Comparison of ENCODE assay signal across 8 cellular contexts in genomic region chr10:95183132-95183450, GRCh38. TPM values are rescaled to one million over a fixed set of nuclear protein-coding genes. Genes with fewer than 3 reads are reported as not detected.
DNase-seq lines count a peak whose midpoint lies in the region; ATAC-seq, FAIRE-seq and TF ChIP-seq lines count a peak whose summit lies in the region.

No MANE protein-coding gene starts in this region.

- H3K27me3 Mint-ChIP-seq in T-helper 17 cell, result peaks cover 22% of the 10 kb centered on the region

- TF ChIP-seq CTCF in liver (IDR thresholded peaks at IDR 0.05; ENCODE audit: low read depth, low read length, missing input control) (no peak), HepG2 (CRISPR knock-in tag; IDR thresholded peaks at IDR 0.05) (no peak)

- no peak overlapping the region for H2AFZ ChIP-seq in HepG2 (ENCODE audit: low read length)

- no peak for TF ChIP-seq POLR2A in HepG2 (IDR thresholded peaks at IDR 0.05; ENCODE audit: insufficient read depth in 1 of 2, low read depth in 2 of 2, low read length in 2 of 2)

- no peak overlapping the region for H3K27ac Mint-ChIP-seq in T-helper 17 cell

- DNase-seq in HepG2 (ENCODE audit: low spot score) (no peak), T-helper 17 cell (no peak), iPS DF 6.9 (ENCODE audit: low read depth, low spot score) (no peak), NCI-H526 treated with DMSO at 0.1 percent for 48 hours (lab: John Stamatoyannopoulos, UW) (no peak)
- no peak for DNase-seq in activated CD4-positive, CD25-positive, alpha-beta regulatory T cell (lab: John Stamatoyannopoulos, UW)

- in situ Hi-C loops in HepG2 (cut with HindIII; ENCODE audit: extremely low pct_ligation_motif_present, low pct_unique_long_range_greater_than_20kb), result no loop called here

- peaks cover 3% of the 10 kb centered on the region for H3K4me1 Mint-ChIP-seq in T-helper 17 cell

- peak overlapping the region; percentile 60 for H3K4me3 Mint-ChIP-seq in T-helper 17 cell

- H3K36me3 Mint-ChIP-seq in T-helper 17 cell (ENCODE audit: low read depth), result no peaks in the 10 kb centered on the region

- no peak overlapping the region for H3K4me2 ChIP-seq in HepG2 (ENCODE audit: low read depth, low read length)

- no peak for FAIRE-seq in HepG2 (lab: Jason Lieb, UNC)

- H3K9me3 ChIP-seq in liver (ENCODE audit: control insufficient read depth in 4 of 4, low read length in 3 of 4) (no peaks in the 10 kb centered on the region), HepG2 (ENCODE audit: low read length) (no peaks in the 10 kb centered on the region), T-helper 17 cell (ENCODE audit: control insufficient read depth, low read length, poor library complexity, severe bottlenecking) (no peaks in the 10 kb centered on the region), iPS DF 6.9 (ENCODE audit: control insufficient read depth, insufficient read depth, low read length) (no peaks in the 10 kb centered on the region), subcutaneous abdominal adipose tissue (ENCODE audit: control insufficient read depth in 5 of 5, low read length in 5 of 5) (no peaks in the 10 kb centered on the region)

- 2% methylated on average over 8 of the region's 8 CpGs for WGBS in liver
- 97% methylated on average over 8 of the region's 8 CpGs for WGBS in HepG2 (ENCODE audit: low lambda C conversion rate)
- WGBS in iPS DF 6.9 (ENCODE audit: insufficient coverage, insufficient read length), result no CpG with 5 or more reads among the region's 8 CpGs

- POLR2A ChIA-PET in HepG2 (lab: Yijun Ruan, JAX), result no interaction called here

- CTCF ChIA-PET in HepG2 (lab: Yijun Ruan, JAX; ENCODE audit: low intra/inter-chr PET ratio, low total read pairs), result no interaction called here

- peak overlapping the region; percentile 75 to 92 (median 76) for H3K4me3 ChIP-seq in liver (ENCODE audit: low read depth in 1 of 3, low read length in 3 of 3)
- no peak overlapping the region for H3K4me3 ChIP-seq in HepG2 (replicated peaks in 1 of 3; ENCODE audit: insufficient read depth in 1 of 3, low read depth in 2 of 3, low read length in 3 of 3)
- peak overlapping the region; percentile 49; the same call in 1 of the 2 replicates for H3K4me3 ChIP-seq in iPS DF 6.9 (ENCODE audit: low read length)
- H3K4me3 ChIP-seq in subcutaneous abdominal adipose tissue (ENCODE audit: low read depth in 1 of 5, low read length in 5 of 5), result peak overlapping the region; percentile 70 to 84 (median 77)

- no peak for TF ChIP-seq EP300 in HepG2 (IDR thresholded peaks at IDR 0.05; ENCODE audit: low read depth in 2 of 2, low read length in 2 of 2)
- no peak for TF ChIP-seq EP300 in HepG2 (CRISPR knock-in tag; IDR thresholded peaks at IDR 0.05; ENCODE audit: borderline replicate concordance)

- H3K27me3 ChIP-seq in liver (ENCODE audit: control insufficient read depth in 4 of 4, insufficient read depth in 4 of 4, low read length in 3 of 4) (no peaks in the 10 kb centered on the region), HepG2 (ENCODE audit: control insufficient read depth in 1 of 2, insufficient read depth in 2 of 2, low read length in 2 of 2) (no peaks in the 10 kb centered on the region), iPS DF 6.9 (ENCODE audit: control insufficient read depth, insufficient read depth, low read length) (no peaks in the 10 kb centered on the region), subcutaneous abdominal adipose tissue (ENCODE audit: control insufficient read depth in 5 of 5, insufficient read depth in 4 of 5, low read length in 5 of 5) (no peaks in the 10 kb centered on the region)

- peak overlapping the region; percentile 87 to 89 for H3K27ac ChIP-seq in liver (ENCODE audit: low read depth in 1 of 2, low read length in 2 of 2)
- H3K27ac ChIP-seq in HepG2 (ENCODE audit: extremely low read length, insufficient read depth, low read length), result no peak overlapping the region
- H3K27ac ChIP-seq in iPS DF 6.9 (ENCODE audit: low read length), result no peak overlapping the region
- H3K27ac ChIP-seq in subcutaneous abdominal adipose tissue (ENCODE audit: low read depth, low read length), result peak overlapping the region; percentile 66

- H4K20me1 ChIP-seq in HepG2 (ENCODE audit: insufficient read depth, low read length), result no peaks in the 10 kb centered on the region

- TF ChIP-seq RAD21 in liver (IDR thresholded peaks at IDR 0.05), result no peak
- TF ChIP-seq RAD21 in HepG2 (CRISPR knock-in tag; IDR thresholded peaks at IDR 0.05), result no peak

- H3K9ac ChIP-seq in liver (ENCODE audit: low read depth in 1 of 2, low read length in 2 of 2), result peak overlapping the region; percentile 85 to 94
- no peak overlapping the region for H3K9ac ChIP-seq in HepG2 (ENCODE audit: insufficient read depth, low read depth, low read length)
- peak overlapping the region; percentile 77 to 93 (median 88) for H3K9ac ChIP-seq in subcutaneous abdominal adipose tissue (ENCODE audit: low read length in 5 of 5)

- intact Hi-C loops in HepG2 (cut with micrococcal nuclease; ENCODE audit: unreplicated experiment), result no loop called here

- no peak for ATAC-seq in HepG2
- no peak for ATAC-seq in T-helper 17 cell
- ATAC-seq in HG02981 (IDR thresholded peaks at IDR 0.05; ENCODE audit: unreplicated experiment), result no peak

- H3K4me1 ChIP-seq in liver (ENCODE audit: control insufficient read depth in 4 of 4, insufficient read depth in 4 of 4, low read length in 3 of 4), result peaks cover 3 to 16% (median 11%) of the 10 kb centered on the region in 4 donors
- H3K4me1 ChIP-seq in HepG2 (ENCODE audit: insufficient read depth, low read length), result peaks cover 43% of the 10 kb centered on the region
- H3K4me1 ChIP-seq in iPS DF 6.9 (ENCODE audit: control insufficient read depth, insufficient read depth, low read length), result no peaks in the 10 kb centered on the region; the same call in 1 of the 2 replicates
- peaks cover 0 to 12% (median 6%) of the 10 kb centered on the region in 5 donors for H3K4me1 ChIP-seq in subcutaneous abdominal adipose tissue (ENCODE audit: control insufficient read depth in 5 of 5, insufficient read depth in 5 of 5, low read length in 5 of 5)

- H3K36me3 ChIP-seq in liver (ENCODE audit: control insufficient read depth in 4 of 4, insufficient read depth in 3 of 4, low read depth in 1 of 4, low read length in 3 of 4), result no peaks in the 10 kb centered on the region
- no peaks in the 10 kb centered on the region for H3K36me3 ChIP-seq in HepG2 (replicated peaks in 1 of 2; ENCODE audit: control insufficient read depth in 1 of 2, insufficient read depth in 2 of 2, low read length in 2 of 2)
- H3K36me3 ChIP-seq in iPS DF 6.9 (ENCODE audit: control insufficient read depth, insufficient read depth, low read length), result no peaks in the 10 kb centered on the region
- H3K36me3 ChIP-seq in subcutaneous abdominal adipose tissue (ENCODE audit: control insufficient read depth in 5 of 5, insufficient read depth in 5 of 5, low read length in 5 of 5), result no peaks in the 10 kb centered on the region

- BruUV-seq in HepG2 (replicated peaks; lab: Mats Ljungman, UMichigan), result no TSS peak

- no peaks in the 10 kb centered on the region for H3K79me2 ChIP-seq in HepG2 (ENCODE audit: insufficient read depth, low read length)

TF ChIP-seq in liver, 16 proteins besides CTCF, POLR2A, EP300 and RAD21 (continues in another document):
- TF ChIP-seq ATF3 (IDR thresholded peaks at IDR 0.05) (no peak), NR2F2 (IDR thresholded peaks at IDR 0.05) (peak; percentile 17), FOXA2 (IDR thresholded peaks at IDR 0.05) (no peak), EGR1 (IDR thresholded peaks at IDR 0.05; ENCODE audit: low read depth in 2 of 2) (no peak), GABPA (IDR thresholded peaks at IDR 0.05 in 1 of 2, conservative IDR thresholded peaks at IDR 0.05 in 1 of 2) (no peak), HNF4G (IDR thresholded peaks at IDR 0.05) (peak; percentile 16)

TF ChIP-seq in HepG2, 621 proteins besides CTCF, POLR2A, EP300 and RAD21 (continues in another document):
- TF ChIP-seq ADNP (CRISPR knock-in tag; IDR thresholded peaks at IDR 0.05) (no peak), HMG20B (CRISPR knock-in tag; conservative IDR thresholded peaks at IDR 0.05) (no peak), ZNF30 (CRISPR knock-in tag; IDR thresholded peaks at IDR 0.05) (no peak), MEIS2 (CRISPR knock-in tag; IDR thresholded peaks at IDR 0.05) (no peak)
- TF ChIP-seq, protein P1, sequence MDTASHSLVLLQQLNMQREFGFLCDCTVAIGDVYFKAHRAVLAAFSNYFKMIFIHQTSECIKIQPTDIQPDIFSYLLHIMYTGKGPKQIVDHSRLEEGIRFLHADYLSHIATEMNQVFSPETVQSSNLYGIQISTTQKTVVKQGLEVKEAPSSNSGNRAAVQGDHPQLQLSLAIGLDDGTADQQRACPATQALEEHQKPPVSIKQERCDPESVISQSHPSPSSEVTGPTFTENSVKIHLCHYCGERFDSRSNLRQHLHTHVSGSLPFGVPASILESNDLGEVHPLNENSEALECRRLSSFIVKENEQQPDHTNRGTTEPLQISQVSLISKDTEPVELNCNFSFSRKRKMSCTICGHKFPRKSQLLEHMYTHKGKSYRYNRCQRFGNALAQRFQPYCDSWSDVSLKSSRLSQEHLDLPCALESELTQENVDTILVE (CRISPR knock-in tag; IDR thresholded peaks at IDR 0.05), result no peak

RNA-seq across cellular contexts. Expression of gene ACSM6, which starts 10.9 kb away (rescaled TPM):
- total RNA-seq in liver (not detected), HepG2 (2016; rRNA removed; fragmentation: Illumina TruSeq; extraction: Trizol) (not detected in 2 replicates), T-helper 17 cell (not detected)
- polyA plus RNA-seq in liver (not detected), HepG2 (2011; rRNA removed) (not detected in 2 replicates)
- not detected in 2 replicates for total RNA-seq in HepG2 (2016; cell fraction: cytosol; rRNA removed; fragmentation: Illumina TruSeq; extraction: Trizol; ENCODE audit: low read depth)
- total RNA-seq in HepG2 (2016; cell fraction: insoluble cytoplasmic fraction; rRNA removed; fragmentation: Illumina TruSeq; extraction: Trizol), result not detected in 2 replicates
- not detected in 2 replicates for total RNA-seq in HepG2 (2016; cell fraction: membrane; rRNA removed; fragmentation: Illumina TruSeq; extraction: Trizol)
- not detected in 2 replicates for total RNA-seq in HepG2 (2016; cell fraction: nucleus; rRNA removed; fragmentation: Illumina TruSeq; extraction: Trizol)
- not detected in 2 replicates for polyA plus RNA-seq in HepG2 (2011; cell fraction: cytosol; rRNA removed)
- polyA plus RNA-seq in HepG2 (2011; cell fraction: nucleus; rRNA removed), result not detected in 2 replicates
- polyA plus RNA-seq in HepG2 (2012), result not detected in 2 replicates
- not detected in 2 replicates for polyA plus RNA-seq in HepG2 (2016; cell fraction: cytosol; fragmentation: Illumina TruSeq; extraction: Trizol; ENCODE audit: low read depth)
- polyA plus RNA-seq in HepG2 (2016; cell fraction: insoluble cytoplasmic fraction; fragmentation: Illumina TruSeq; extraction: Trizol; ENCODE audit: low read depth), result not detected in 2 replicates
- not detected in 2 replicates for polyA plus RNA-seq in HepG2 (2016; cell fraction: membrane; fragmentation: Illumina TruSeq; extraction: Trizol; ENCODE audit: low read depth)
- polyA plus RNA-seq in HepG2 (2016; cell fraction: nucleus; fragmentation: Illumina TruSeq; extraction: Trizol; ENCODE audit: insufficient read depth, low read depth), result not detected in 2 replicates
- polyA minus RNA-seq in HepG2 (2011; rRNA and poly(A)+ RNA removed; ENCODE audit: low replicate concordance), result not detected in 2 replicates
- not detected in 2 replicates for polyA minus RNA-seq in HepG2 (2011; cell fraction: cytosol; rRNA and poly(A)+ RNA removed)
- not detected in 2 replicates for polyA minus RNA-seq in HepG2 (2011; cell fraction: nucleus; rRNA and poly(A)+ RNA removed)

Comparison
In these comparisons a context has a peak if more than half of its experiments do, and no peak if none do; other contexts are left out.
1. H3K27ac ChIP-seq: peak in liver (2 of 2) and subcutaneous abdominal adipose tissue (single experiment); none in HepG2 (single experiment) and iPS DF 6.9 (single experiment).
2. H3K4me3 ChIP-seq: peak in liver (3 of 3), iPS DF 6.9 (single experiment) and subcutaneous abdominal adipose tissue (5 of 5); none in HepG2 (0 of 3).